18 cellular contexts compared by ENCODE assay signal in the genomic region with DNA sequence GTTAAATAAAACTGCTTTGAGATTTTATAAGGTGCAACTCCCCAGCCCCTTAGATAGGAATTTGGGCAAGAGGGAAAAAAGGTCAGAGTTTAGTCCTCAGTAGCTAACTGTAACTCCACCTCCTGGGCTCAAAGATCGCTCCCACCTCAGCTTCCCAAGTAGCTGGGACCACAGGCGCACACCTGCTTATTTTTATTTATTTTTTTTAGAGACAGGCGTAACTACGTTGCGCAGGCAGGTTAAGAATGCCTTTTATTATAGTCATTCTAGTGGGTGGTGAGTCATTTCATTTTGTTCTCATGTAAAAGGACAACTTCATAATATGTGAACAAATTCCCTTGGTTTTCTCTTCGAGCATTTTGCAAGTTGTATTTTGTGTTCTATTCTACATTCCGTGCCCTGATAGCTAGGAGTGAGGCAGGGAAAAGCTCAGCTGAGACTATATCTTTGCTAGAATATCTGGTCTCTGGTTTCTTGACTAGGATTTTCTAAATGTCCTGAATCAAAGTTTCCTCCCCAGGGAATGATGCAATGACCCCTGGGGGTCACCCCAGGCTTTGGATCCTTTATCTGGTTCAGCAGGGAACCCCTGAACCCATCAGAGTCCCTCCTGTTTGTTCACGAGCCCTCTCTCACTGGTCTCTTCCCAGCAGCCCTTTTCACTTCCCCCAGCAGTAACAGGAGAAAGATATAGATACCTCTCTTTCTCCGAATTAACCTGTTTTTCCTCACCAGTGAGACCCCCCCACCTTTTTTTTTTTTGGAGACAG. TPM values are rescaled to one million over a fixed set of nuclear protein-coding genes. Genes with fewer than 3 reads are reported as not detected.
A peak's percentile ranks its signal among the peaks of the same experiment; 100 is the strongest.
DNase-seq lines count a peak whose midpoint lies in the region; ATAC-seq, FAIRE-seq and TF ChIP-seq lines count a peak whose summit lies in the region.
"Had no signal": no experiment of that assay in that cellular context is flagged by ENCODE, and none has a peak within 500 bp of the region (broad histone marks: within the 10 kb centered on the region; RNA-seq: fewer than 3 reads in every experiment).

No MANE protein-coding gene starts in this region.

- intact Hi-C loops in HepG2 (cut with micrococcal nuclease; ENCODE audit: unreplicated experiment): no loop called here

- peaks cover 0 to 22% of the 10 kb centered on the region in 2 experiments; a peak in 2 of 5 replicates for H3K36me3 ChIP-seq in HepG2 (replicated peaks in 1 of 2; ENCODE audit: control insufficient read depth in 1 of 2, insufficient read depth in 2 of 2, low read length in 2 of 2)
- H3K36me3 ChIP-seq: neural progenitor cell had no signal

- H2AFZ ChIP-seq in HepG2 (ENCODE audit: low read length): no peak overlapping the region
- H2AFZ ChIP-seq: neural progenitor cell had no signal

- TF ChIP-seq EP300 in HepG2 (IDR thresholded peaks at IDR 0.05; ENCODE audit: low read depth in 2 of 2, low read length in 2 of 2) (no peak), HepG2 (CRISPR knock-in tag; IDR thresholded peaks at IDR 0.05; ENCODE audit: borderline replicate concordance) (no peak)

- POLR2A ChIA-PET in HepG2 (lab: Yijun Ruan, JAX): interaction anchor here (0.9 to 1.2 kb wide), 2 partner anchors 149 to 337 kb away, joined by 3 read pairs; no protein-coding TSS in a partner anchor

- H4K20me1 ChIP-seq in HepG2 (ENCODE audit: insufficient read depth, low read length): no peaks in the 10 kb centered on the region

- no peaks in the 10 kb centered on the region for H3K79me2 ChIP-seq in HepG2 (ENCODE audit: insufficient read depth, low read length)

- peak; percentile 31 for FAIRE-seq in colon (lab: Jason Lieb, UNC)
- FAIRE-seq in HepG2 (lab: Jason Lieb, UNC): no peak
- FAIRE-seq: kidney had no signal

- H3K4me2 ChIP-seq in HepG2 (ENCODE audit: low read depth, low read length): no peak overlapping the region
- H3K4me2 ChIP-seq: neural progenitor cell had no signal

- no peak for TF ChIP-seq CTCF in HepG2 (CRISPR knock-in tag; IDR thresholded peaks at IDR 0.05)

- TF ChIP-seq RAD21 in HepG2 (CRISPR knock-in tag; IDR thresholded peaks at IDR 0.05): no peak

- WGBS in HepG2 (ENCODE audit: low lambda C conversion rate): 56% methylated on average over 9 of the region's 9 CpGs

- H3K27ac ChIP-seq in HepG2 (ENCODE audit: extremely low read length, insufficient read depth, low read length): peak overlapping the region; percentile 40
- H3K27ac ChIP-seq: esophagus squamous epithelium, neural progenitor cell had no signal

- no peak overlapping the region for H3K4me3 ChIP-seq in HepG2 (replicated peaks in 1 of 3; ENCODE audit: insufficient read depth in 1 of 3, low read depth in 2 of 3, low read length in 3 of 3)
- H3K4me3 ChIP-seq: esophagus squamous epithelium, neural progenitor cell had no signal

- in situ Hi-C loops in HepG2 (cut with HindIII; ENCODE audit: extremely low pct_ligation_motif_present, low pct_unique_long_range_greater_than_20kb): no loop called here

- no peak for TF ChIP-seq POLR2A in HepG2 (IDR thresholded peaks at IDR 0.05; ENCODE audit: insufficient read depth in 1 of 2, low read depth in 2 of 2, low read length in 2 of 2)

- no peak overlapping the region for H3K9ac ChIP-seq in HepG2 (ENCODE audit: insufficient read depth, low read depth, low read length)
- H3K9ac ChIP-seq: neural progenitor cell had no signal

- DNase-seq in ELR (ENCODE audit: low read depth): peak; percentile 66
- DNase-seq in NCI-H226: peak; percentile 61
- DNase-seq in HepG2 (ENCODE audit: low spot score): no peak
- no peak for DNase-seq in NCI-H2196 (lab: John Stamatoyannopoulos, UW; ENCODE audit: unreplicated experiment)
- DNase-seq in iPS-NIHi11 (ENCODE audit: low spot score): no peak
- DNase-seq in HuH-7 (ENCODE audit: low spot score): no peak
- no peak for DNase-seq in NCI-H2107 (lab: John Stamatoyannopoulos, UW)
- DNase-seq: activated CD4-positive, alpha-beta T cell treated with anti-CD3 and anti-CD28 coated beads for 1 hour; activated naive CD4-positive, alpha-beta T cell treated with Interleukin-2 at 50 U/mL for 16 hours; esophagus squamous epithelium; HFFc6; kidney; MV-4-11; NCI-H2029; NCI-H524; retina had no signal

- H3K9me3 ChIP-seq in HepG2 (ENCODE audit: low read length): no peaks in the 10 kb centered on the region
- H3K9me3 ChIP-seq: esophagus squamous epithelium had no signal

- H3K27me3 ChIP-seq in HepG2 (ENCODE audit: control insufficient read depth in 1 of 2, insufficient read depth in 2 of 2, low read length in 2 of 2): no peaks in the 10 kb centered on the region
- H3K27me3 ChIP-seq: esophagus squamous epithelium, neural progenitor cell had no signal

- peaks cover 36% of the 10 kb centered on the region for H3K4me1 ChIP-seq in HepG2 (ENCODE audit: insufficient read depth, low read length)

- no peak; the same call in 1 of the 3 replicates for ATAC-seq in HepG2

- CTCF ChIA-PET in HepG2 (lab: Yijun Ruan, JAX; ENCODE audit: low intra/inter-chr PET ratio, low total read pairs): no interaction called here

- no TSS peak for BruUV-seq in HepG2 (replicated peaks; lab: Mats Ljungman, UMichigan)

TF ChIP-seq in HepG2, 621 proteins besides CTCF, POLR2A, EP300 and RAD21 (continues in another document):
- TF ChIP-seq SRF (IDR thresholded peaks at IDR 0.05; ENCODE audit: low read depth, low read length) (no peak), ZNF737 (CRISPR knock-in tag; IDR thresholded peaks at IDR 0.05; ENCODE audit: borderline replicate concordance) (no peak), ASH2L (IDR thresholded peaks at IDR 0.05; ENCODE audit: insufficient read length, low read depth, low read length) (no peak), CAMTA2 (CRISPR knock-in tag; IDR thresholded peaks at IDR 0.05; ENCODE audit: borderline replicate concordance) (no peak), ZNF235 (CRISPR knock-in tag; IDR thresholded peaks at IDR 0.05; ENCODE audit: borderline replicate concordance) (no peak), HNF4A (CRISPR knock-in tag; IDR thresholded peaks at IDR 0.05) (peak; percentile 24; the same call in 1 of the 2 replicates)
- TF ChIP-seq, protein P1, sequence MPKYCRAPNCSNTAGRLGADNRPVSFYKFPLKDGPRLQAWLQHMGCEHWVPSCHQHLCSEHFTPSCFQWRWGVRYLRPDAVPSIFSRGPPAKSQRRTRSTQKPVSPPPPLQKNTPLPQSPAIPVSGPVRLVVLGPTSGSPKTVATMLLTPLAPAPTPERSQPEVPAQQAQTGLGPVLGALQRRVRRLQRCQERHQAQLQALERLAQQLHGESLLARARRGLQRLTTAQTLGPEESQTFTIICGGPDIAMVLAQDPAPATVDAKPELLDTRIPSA (CRISPR knock-in tag; IDR thresholded peaks at IDR 0.05; ENCODE audit: borderline replicate concordance): no peak
- TF ChIP-seq, protein P2, sequence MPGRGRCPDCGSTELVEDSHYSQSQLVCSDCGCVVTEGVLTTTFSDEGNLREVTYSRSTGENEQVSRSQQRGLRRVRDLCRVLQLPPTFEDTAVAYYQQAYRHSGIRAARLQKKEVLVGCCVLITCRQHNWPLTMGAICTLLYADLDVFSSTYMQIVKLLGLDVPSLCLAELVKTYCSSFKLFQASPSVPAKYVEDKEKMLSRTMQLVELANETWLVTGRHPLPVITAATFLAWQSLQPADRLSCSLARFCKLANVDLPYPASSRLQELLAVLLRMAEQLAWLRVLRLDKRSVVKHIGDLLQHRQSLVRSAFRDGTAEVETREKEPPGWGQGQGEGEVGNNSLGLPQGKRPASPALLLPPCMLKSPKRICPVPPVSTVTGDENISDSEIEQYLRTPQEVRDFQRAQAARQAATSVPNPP (CRISPR knock-in tag; IDR thresholded peaks at IDR 0.05): no peak

RNA-seq across cellular contexts. Expression of a gene that starts 14.4 kb away (rescaled TPM):
- total RNA-seq in HepG2 (2016; rRNA removed; fragmentation: Illumina TruSeq; extraction: Trizol): 17.8 and 31.1 TPM in 2 replicates
- 8.6 and 9.5 TPM in 2 replicates for total RNA-seq in HepG2 (2016; cell fraction: cytosol; rRNA removed; fragmentation: Illumina TruSeq; extraction: Trizol; ENCODE audit: low read depth)
- total RNA-seq in HepG2 (2016; cell fraction: insoluble cytoplasmic fraction; rRNA removed; fragmentation: Illumina TruSeq; extraction: Trizol): 21.0 and 33.6 TPM in 2 replicates
- 14.2 and 16.6 TPM in 2 replicates for total RNA-seq in HepG2 (2016; cell fraction: membrane; rRNA removed; fragmentation: Illumina TruSeq; extraction: Trizol)
- 36.0 and 40.5 TPM in 2 replicates for total RNA-seq in HepG2 (2016; cell fraction: nucleus; rRNA removed; fragmentation: Illumina TruSeq; extraction: Trizol)
- 70.6 and 72.7 TPM in 2 replicates for polyA plus RNA-seq in HepG2 (2011; rRNA removed)
- polyA plus RNA-seq in HepG2 (2011; cell fraction: cytosol; rRNA removed): 57.2 and 64.0 TPM in 2 replicates
- polyA plus RNA-seq in HepG2 (2011; cell fraction: nucleus; rRNA removed): 46.5 and 49.1 TPM in 2 replicates
- polyA plus RNA-seq in HepG2 (2012): 54.2 and 56.1 TPM in 2 replicates
- polyA plus RNA-seq in HepG2 (2016; cell fraction: cytosol; fragmentation: Illumina TruSeq; extraction: Trizol; ENCODE audit: low read depth): 3.8 TPM in 2 replicates
- polyA plus RNA-seq in HepG2 (2016; cell fraction: insoluble cytoplasmic fraction; fragmentation: Illumina TruSeq; extraction: Trizol; ENCODE audit: low read depth): 18.7 and 22.3 TPM in 2 replicates
- polyA plus RNA-seq in HepG2 (2016; cell fraction: membrane; fragmentation: Illumina TruSeq; extraction: Trizol; ENCODE audit: low read depth): 5.8 and 6.3 TPM in 2 replicates
- 52.3 and 55.0 TPM in 2 replicates for polyA plus RNA-seq in HepG2 (2016; cell fraction: nucleus; fragmentation: Illumina TruSeq; extraction: Trizol; ENCODE audit: insufficient read depth, low read depth)
- 48.9 and 62.2 TPM in 2 replicates for polyA minus RNA-seq in HepG2 (2011; rRNA and poly(A)+ RNA removed; ENCODE audit: low replicate concordance)
- polyA minus RNA-seq in HepG2 (2011; cell fraction: cytosol; rRNA and poly(A)+ RNA removed): 32.5 and 41.6 TPM in 2 replicates
- 114 and 124 TPM in 2 replicates for polyA minus RNA-seq in HepG2 (2011; cell fraction: nucleus; rRNA and poly(A)+ RNA removed)

Comparison
In these comparisons a context has a peak if more than half of its experiments do, and no peak if none do; other contexts are left out.
1. DNase-seq: peak in ELR (single experiment) and NCI-H226 (single experiment); none in HepG2 (single experiment), NCI-H2196 (single experiment), iPS-NIHi11 (single experiment), HuH-7 (single experiment) and NCI-H2107 (single experiment).